18 cellular contexts compared by ENCODE assay signal in the genomic region with DNA sequence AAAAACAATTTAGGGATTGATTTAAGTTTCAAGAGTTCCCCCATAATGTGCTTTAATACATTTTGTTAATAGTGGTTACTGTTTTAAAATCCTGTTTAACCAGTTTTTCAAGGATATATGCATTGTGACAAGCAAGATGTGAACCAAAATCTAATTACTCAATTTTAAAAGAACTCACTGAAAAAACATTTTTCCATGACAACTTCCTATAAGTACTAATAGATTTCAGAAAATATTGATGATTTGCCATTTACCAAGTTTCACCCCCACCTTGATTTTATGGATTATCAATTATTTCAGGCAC. TPM values are rescaled to one million over a fixed set of nuclear protein-coding genes. Genes with fewer than 3 reads are reported as not detected.
A peak's percentile ranks its signal among the peaks of the same experiment; 100 is the strongest.
DNase-seq lines count a peak whose midpoint lies in the region; ATAC-seq and TF ChIP-seq lines count a peak whose summit lies in the region.
"Had no signal": no experiment of that assay in that cellular context is flagged by ENCODE, and none has a peak within 500 bp of the region (broad histone marks: within the 10 kb centered on the region; RNA-seq: fewer than 3 reads in every experiment).

No MANE protein-coding gene starts in this region.

- no peak for TF ChIP-seq POLR2A in esophagus muscularis mucosa (IDR thresholded peaks at IDR 0.05; ENCODE audit: low read depth)

- no peaks in the 10 kb centered on the region for H3K27me3 Mint-ChIP-seq in stimulated activated naive CD8-positive, alpha-beta T cell treated with anti-CD3 and anti-CD28 coated beads, Interleukin-15, Interleukin-2, amounts not matched to agents 100 ng/mL and 50 ng/mL, for 24 hours

- H3K27ac ChIP-seq in RWPE2 (ENCODE audit: poor library complexity, severe bottlenecking) (peak overlapping the region; percentile 41), esophagus muscularis mucosa (replicated peaks in 1 of 4) (peak overlapping the region in 3 of 4 donors; percentile 12 to 56 (median 48))
- H3K27ac ChIP-seq: RWPE1, tibial artery had no signal

- peaks cover 62% of the 10 kb centered on the region for H3K4me1 Mint-ChIP-seq in stimulated activated naive CD8-positive, alpha-beta T cell treated with anti-CD3 and anti-CD28 coated beads, Interleukin-15, Interleukin-2, amounts not matched to agents 100 ng/mL and 50 ng/mL, for 24 hours (ENCODE audit: low read depth)

- H3K4me1 ChIP-seq in RWPE2 (ENCODE audit: insufficient read depth, poor library complexity, severe bottlenecking) (peaks cover 23% of the 10 kb centered on the region), esophagus muscularis mucosa (peaks cover 13 to 21% (median 17%) of the 10 kb centered on the region in 4 donors)

- no peak for TF ChIP-seq CTCF in RWPE2 (IDR thresholded peaks at IDR 0.05; ENCODE audit: poor library complexity, severe bottlenecking)
- TF ChIP-seq CTCF in esophagus muscularis mucosa (IDR thresholded peaks at IDR 0.05), result no peak

- no peak overlapping the region for H3K4me3 ChIP-seq in RWPE2 (ENCODE audit: severe bottlenecking)
- no peak overlapping the region for H3K4me3 ChIP-seq in esophagus muscularis mucosa
- H3K4me3 ChIP-seq: mucosa of descending colon, tibial artery had no signal

- H3K9me3 ChIP-seq in RWPE2 (ENCODE audit: severe bottlenecking) (no peaks in the 10 kb centered on the region), esophagus muscularis mucosa (no peaks in the 10 kb centered on the region)
- H3K9me3 ChIP-seq: mucosa of descending colon, tibial artery had no signal

- H3K27me3 ChIP-seq in RWPE2 (ENCODE audit: insufficient read depth, poor library complexity, severe bottlenecking) (no peaks in the 10 kb centered on the region), esophagus muscularis mucosa (no peaks in the 10 kb centered on the region)
- H3K27me3 ChIP-seq: tibial artery had no signal

- TF ChIP-seq EP300 in esophagus muscularis mucosa (IDR thresholded peaks at IDR 0.05), result no peak

- peaks cover 68% of the 10 kb centered on the region for H3K36me3 Mint-ChIP-seq in stimulated activated naive CD8-positive, alpha-beta T cell treated with anti-CD3 and anti-CD28 coated beads, Interleukin-15, Interleukin-2, amounts not matched to agents 100 ng/mL and 50 ng/mL, for 24 hours (ENCODE audit: low read depth)

- DNase-seq in stimulated activated naive CD8-positive, alpha-beta T cell treated with anti-CD3 and anti-CD28 coated beads, Interleukin-15, Interleukin-2, amounts not matched to agents 100 U/mL and 50 U/mL, for 24 hours, result no peak
- DNase-seq in RWPE2 (ENCODE audit: low spot score), result no peak
- DNase-seq in esophagus muscularis mucosa (ENCODE audit: extremely low spot score), result no peak
- no peak for DNase-seq in SHP77 (lab: John Stamatoyannopoulos, UW)
- DNase-seq: activated T-cell treated with anti-CD3 and anti-CD28 coated beads, Interleukin-2, amount 50 U/mL, for 48 hours; cerebellar nuclear complex; effector CD8-positive, alpha-beta T cell; KG1; mucosa of descending colon; NCI-H1048; NCI-H2081; retina; tibial artery had no signal

- intact Hi-C loops in esophagus muscularis mucosa (cut with DNase I), result loop anchor here (10.0 kb wide), 1 partner anchor 920 kb away; a partner anchor contains a TSS

- H3K4me3 Mint-ChIP-seq in stimulated activated naive CD8-positive, alpha-beta T cell treated with anti-CD3 and anti-CD28 coated beads, Interleukin-15, Interleukin-2, amounts not matched to agents 100 ng/mL and 50 ng/mL, for 24 hours, result peak overlapping the region; percentile 24

- no peak for ATAC-seq in stimulated activated naive CD8-positive, alpha-beta T cell treated with anti-CD3 and anti-CD28 coated beads, Interleukin-15, Interleukin-2, amounts not matched to agents 100 U/mL and 50 U/mL, for 24 hours
- no peak for ATAC-seq in RWPE2 (ENCODE audit: low read depth)
- ATAC-seq in HG03354 (IDR thresholded peaks at IDR 0.05; ENCODE audit: poor library complexity, severe bottlenecking, unreplicated experiment), result no peak
- no peak for ATAC-seq in GM19455 (IDR thresholded peaks at IDR 0.05; ENCODE audit: unreplicated experiment)
- ATAC-seq: left lobe of liver had no signal

- H3K27ac Mint-ChIP-seq in stimulated activated naive CD8-positive, alpha-beta T cell treated with anti-CD3 and anti-CD28 coated beads, Interleukin-15, Interleukin-2, amounts not matched to agents 100 ng/mL and 50 ng/mL, for 24 hours, result peak overlapping the region; percentile 42

- H3K36me3 ChIP-seq in RWPE2 (ENCODE audit: low read depth) (peaks cover 78% of the 10 kb centered on the region), esophagus muscularis mucosa (peaks cover 15 to 74% (median 66%) of the 10 kb centered on the region in 4 donors)

- H3K9me3 Mint-ChIP-seq in stimulated activated naive CD8-positive, alpha-beta T cell treated with anti-CD3 and anti-CD28 coated beads, Interleukin-15, Interleukin-2, amounts not matched to agents 100 ng/mL and 50 ng/mL, for 24 hours, result no peaks in the 10 kb centered on the region

RNA-seq across cellular contexts. Expression of a gene that starts 4.9 kb away (rescaled TPM):
- 10 to 100 TPM; 54.5 to 85.6 (median 61.5) TPM for total RNA-seq in esophagus muscularis mucosa

RNA-seq across cellular contexts. Expression of a gene that starts 8.9 kb away (rescaled TPM):
- 10 to 100 TPM; 18.4 to 31.8 (median 19.8) TPM for total RNA-seq in esophagus muscularis mucosa

RNA-seq across cellular contexts. Expression of a gene that starts 9.1 kb away (rescaled TPM):
- 10 to 100 TPM; 22.5 to 62.1 (median 39.6) TPM for total RNA-seq in esophagus muscularis mucosa
